9 cellular contexts compared by ENCODE assay signal in genomic region chr9:134059661-134060395, GRCh38. TPM values are rescaled to one million over a fixed set of nuclear protein-coding genes. Genes with fewer than 3 reads are reported as not detected.
DNase-seq lines count a peak whose midpoint lies in the region; ATAC-seq and TF ChIP-seq lines count a peak whose summit lies in the region.
"Had no signal": no experiment of that assay in that cellular context is flagged by ENCODE, and none has a peak within 500 bp of the region (broad histone marks: within the 10 kb centered on the region; RNA-seq: fewer than 3 reads in every experiment).

No MANE protein-coding gene starts in this region.

- DNase-seq in activated CD4-positive, alpha-beta T cell treated with anti-CD3 and anti-CD28 coated beads for 48 hours, result peak; percentile 39
- DNase-seq in activated CD4-positive, alpha-beta T cell treated with anti-CD3 and anti-CD28 coated beads, Interleukin-2, amount 50 U/mL, for 4 hours, result no peak
- peak; percentile 76 for DNase-seq in OCI-LY7 (ENCODE audit: low spot score)
- DNase-seq in immature natural killer cell, result peak in 1 of 3 donors; percentile 27
- no peak for DNase-seq in occipital lobe (lab: John Stamatoyannopoulos, UW)
- no peak for DNase-seq in DMS79 treated with DMSO at 0.1 percent for 48 hours (lab: John Stamatoyannopoulos, UW)
- DNase-seq in activated CD4-positive, alpha-beta T cell treated with anti-CD3 and anti-CD28 coated beads, Interleukin-2, amount 10 ng/mL, durations not matched to agents 24 days and 14 days, result no peak

- POLR2A ChIA-PET in OCI-LY7 (lab: Charles Lee), result interaction anchor here (0.6 kb wide), 1 partner anchor 32 kb away, joined by 6 read pairs; no protein-coding TSS in a partner anchor

- intact Hi-C loops in OCI-LY7 (cut with micrococcal nuclease; ENCODE audit: unreplicated experiment), result no loop called here
- intact Hi-C loops in activated CD4-positive, alpha-beta T cell treated with anti-CD3 and anti-CD28 coated beads, Interleukin-2, amount 10 ng/mL, durations not matched to agents 24 days and 14 days (cut with micrococcal nuclease), result no loop called here

- H3K4me3 Mint-ChIP-seq in immature natural killer cell, result peak overlapping the region in 3 of 5 donors; percentile 27 to 52 (median 46)
- no peak overlapping the region for H3K4me3 Mint-ChIP-seq in activated CD4-positive, alpha-beta T cell treated with anti-CD3 and anti-CD28 coated beads, Interleukin-2, amount 10 ng/mL, durations not matched to agents 24 days and 14 days

- H3K4me3 ChIP-seq in OCI-LY7 (ENCODE audit: low read depth, low read length, poor library complexity, severe bottlenecking), result no peak overlapping the region
- H3K4me3 ChIP-seq: A549 had no signal

- peaks cover 52 to 59% of the 10 kb centered on the region in 2 donors for H3K4me1 Mint-ChIP-seq in immature natural killer cell
- H3K4me1 Mint-ChIP-seq in activated CD4-positive, alpha-beta T cell treated with anti-CD3 and anti-CD28 coated beads, Interleukin-2, amount 10 ng/mL, durations not matched to agents 24 days and 14 days, result peaks cover 10% of the 10 kb centered on the region

- no peak overlapping the region for H2AFZ ChIP-seq in OCI-LY7 (ENCODE audit: low read length)

- H4K20me1 ChIP-seq in OCI-LY7 (ENCODE audit: insufficient read depth, low read length), result peaks cover 19% of the 10 kb centered on the region

- no peaks in the 10 kb centered on the region for H3K9me3 ChIP-seq in OCI-LY7 (ENCODE audit: low read length)
- H3K9me3 ChIP-seq: A549 had no signal

- H3K9me3 Mint-ChIP-seq in immature natural killer cell, result no peaks in the 10 kb centered on the region
- no peaks in the 10 kb centered on the region for H3K9me3 Mint-ChIP-seq in activated CD4-positive, alpha-beta T cell treated with anti-CD3 and anti-CD28 coated beads, Interleukin-2, amount 10 ng/mL, durations not matched to agents 24 days and 14 days

- no peaks in the 10 kb centered on the region for H3K36me3 ChIP-seq in OCI-LY7 (ENCODE audit: insufficient read depth, low read length)

- no TSS peak for BruUV-seq in OCI-LY7 (replicated peaks; lab: Mats Ljungman, UMichigan)

- peak overlapping the region; percentile 33 for H3K4me2 ChIP-seq in OCI-LY7 (ENCODE audit: low read length)
- H3K4me2 ChIP-seq: A549 had no signal

- CTCF ChIA-PET in OCI-LY7 (lab: Charles Lee; ENCODE audit: unreplicated experiment), result interaction anchor here (0.6 kb wide), 1 partner anchor 76 kb away, joined by 4 read pairs; the partner anchor contains the start of gene WDR5

- H3K27me3 Mint-ChIP-seq in immature natural killer cell (ENCODE audit: low read depth in 3 of 3), result peaks cover 0 to 3% (median 2%) of the 10 kb centered on the region in 3 donors
- H3K27me3 Mint-ChIP-seq in activated CD4-positive, alpha-beta T cell treated with anti-CD3 and anti-CD28 coated beads, Interleukin-2, amount 10 ng/mL, durations not matched to agents 24 days and 14 days, result no peaks in the 10 kb centered on the region

- peaks cover 14% of the 10 kb centered on the region for H3K4me1 ChIP-seq in OCI-LY7 (ENCODE audit: insufficient read depth, low read length, poor library complexity, severe bottlenecking)

- no peaks in the 10 kb centered on the region for H3K79me2 ChIP-seq in OCI-LY7 (ENCODE audit: insufficient read depth, low read depth, low read length)

- H3K27ac Mint-ChIP-seq in immature natural killer cell, result peak overlapping the region; percentile 26 to 80 (median 62)
- H3K27ac Mint-ChIP-seq in activated CD4-positive, alpha-beta T cell treated with anti-CD3 and anti-CD28 coated beads, Interleukin-2, amount 10 ng/mL, durations not matched to agents 24 days and 14 days, result no peak overlapping the region

- H3K36me3 Mint-ChIP-seq in immature natural killer cell, result no peaks in the 10 kb centered on the region
- peaks cover 2% of the 10 kb centered on the region for H3K36me3 Mint-ChIP-seq in activated CD4-positive, alpha-beta T cell treated with anti-CD3 and anti-CD28 coated beads, Interleukin-2, amount 10 ng/mL, durations not matched to agents 24 days and 14 days (ENCODE audit: low read depth)

- TF ChIP-seq CTCF in OCI-LY7 (conservative IDR thresholded peaks at IDR 0.05; ENCODE audit: low read length), result peak; percentile 51

- no peaks in the 10 kb centered on the region for H3K9me2 ChIP-seq in OCI-LY7 (ENCODE audit: insufficient read depth, low read length)

- ATAC-seq in HG02678 (IDR thresholded peaks at IDR 0.05; ENCODE audit: unreplicated experiment), result peak; percentile 83

- H3K27ac ChIP-seq in OCI-LY7 (ENCODE audit: low read depth, low read length, poor library complexity, severe bottlenecking), result no peak overlapping the region
- H3K27ac ChIP-seq: A549 had no signal

RNA-seq across cellular contexts. Expression of gene BRD3, which starts 8.0 kb away (rescaled TPM):
- total RNA-seq in OCI-LY7 (2014; rRNA removed; shearing (Covaris generic)), result 3.1 and 3.5 TPM in 2 replicates
- total RNA-seq in OCI-LY7 (2022), result 16.3 and 16.6 TPM in 2 replicates
- polyA plus RNA-seq in immature natural killer cell, result 10 to 100 TPM; 24.2 to 43.4 (median 29.0) TPM
- 27.6 TPM for total RNA-seq in occipital lobe
- total RNA-seq in activated CD4-positive, alpha-beta T cell treated with anti-CD3 and anti-CD28 coated beads, Interleukin-2, amount 10 ng/mL, durations not matched to agents 24 days and 14 days, result 32.3 and 40.9 TPM in 2 replicates

RNA-seq across cellular contexts. Expression of gene BRD3OS, which starts 34.5 kb away (rescaled TPM):
- total RNA-seq in OCI-LY7 (2014; rRNA removed; shearing (Covaris generic)), result 12.4 and 21.6 TPM in 2 replicates
- total RNA-seq in OCI-LY7 (2022) (13.7 and 16.4 TPM in 2 replicates), occipital lobe (28.4 TPM)
- 10 to 100 TPM; 13.7 to 14.9 (median 13.8) TPM for polyA plus RNA-seq in immature natural killer cell
- 12.6 and 14.9 TPM in 2 replicates for total RNA-seq in activated CD4-positive, alpha-beta T cell treated with anti-CD3 and anti-CD28 coated beads, Interleukin-2, amount 10 ng/mL, durations not matched to agents 24 days and 14 days

Comparison
In these comparisons a context has a peak if more than half of its experiments do, and no peak if none do; other contexts are left out.
1. DNase-seq: peak in activated CD4-positive, alpha-beta T cell treated with anti-CD3 and anti-CD28 coated beads for 48 hours (single experiment) and OCI-LY7 (single experiment); none in activated CD4-positive, alpha-beta T cell treated with anti-CD3 and anti-CD28 coated beads, Interleukin-2, amount 50 U/mL, for 4 hours (0 of 2), occipital lobe (single experiment), DMS79 treated with DMSO at 0.1 percent for 48 hours (single experiment) and activated CD4-positive, alpha-beta T cell treated with anti-CD3 and anti-CD28 coated beads, Interleukin-2, amount 10 ng/mL, durations not matched to agents 24 days and 14 days (single experiment).